In the genomic region with DNA sequence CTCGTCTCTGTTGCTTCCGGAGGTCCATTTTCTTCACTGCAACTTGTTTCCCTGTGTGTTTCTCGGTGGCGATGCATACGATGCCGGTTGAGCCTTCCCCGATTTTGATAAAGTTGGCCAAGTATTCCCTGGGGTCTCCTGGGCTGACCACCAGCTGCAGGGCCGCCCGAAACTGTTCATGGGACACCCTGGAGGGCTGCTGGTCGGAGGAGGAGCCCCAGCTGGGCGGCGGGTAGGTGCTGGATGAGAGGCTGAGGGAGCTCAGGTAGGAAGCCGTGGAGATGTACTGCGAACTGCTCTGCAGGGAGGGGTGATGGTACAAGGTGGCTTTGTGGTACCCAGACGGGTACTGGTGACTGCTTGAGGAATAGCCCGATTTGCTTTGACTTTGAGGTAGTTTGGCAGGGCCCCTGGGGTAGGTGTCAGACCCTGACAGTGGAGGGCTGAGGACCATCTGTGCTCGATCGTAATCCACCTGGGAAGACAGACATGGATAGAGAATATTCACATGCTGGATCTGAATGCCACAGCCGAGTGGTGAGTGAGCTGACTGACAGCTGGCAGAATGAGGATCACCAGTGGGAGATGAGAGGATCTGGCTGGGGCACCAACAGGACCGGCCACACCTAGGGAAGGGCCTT, we compare ENCODE assay signal across 31 cellular contexts. TPM values are rescaled to one million over a fixed set of nuclear protein-coding genes. Genes with fewer than 3 reads are reported as not detected.
"Had no signal": no experiment of that assay in that cellular context is flagged by ENCODE, and none has a peak within 500 bp of the region (broad histone marks: within the 10 kb centered on the region; RNA-seq: fewer than 3 reads in every experiment).

No MANE protein-coding gene starts in this region.

- H3K36me3 ChIP-seq: brain microvascular endothelial cell, esophagus muscularis mucosa, gastrocnemius medialis, heart left ventricle had no signal

- H3K4me3 Mint-ChIP-seq: activated CD4-positive, alpha-beta memory T cell treated with anti-CD3 and anti-CD28 coated beads, Interleukin-2, amount 10 ng/mL, durations not matched to agents 7 days and 5 days; activated CD4-positive, alpha-beta T cell treated with anti-CD3 and anti-CD28 coated beads for 36 hours; activated CD4-positive, alpha-beta T cell treated with anti-CD3 and anti-CD28 coated beads, Interleukin-2, amount 10 ng/mL, durations not matched to agents 24 days and 14 days; activated naive CD8-positive, alpha-beta T cell; activated T-cell treated with anti-CD3 and anti-CD28 coated beads, Interleukin-2, amount 50 U/mL, for 4 hours; activated T-helper 17 cell treated with anti-CD3 and anti-CD28 coated beads, Interleukin-2, amount 50 U/mL, for 72 hours; central memory CD8-positive, alpha-beta T cell; dendritic cell treated with granulocyte-macrophage colony-stimulating factor and Interleukin-4, amounts not matched to agents 40 ng/mL and 50 ng/mL, for 4 days had no signal

- H3K4me1 Mint-ChIP-seq: activated CD4-positive, alpha-beta memory T cell treated with anti-CD3 and anti-CD28 coated beads, Interleukin-2, amount 10 ng/mL, durations not matched to agents 7 days and 5 days; activated CD4-positive, alpha-beta T cell treated with anti-CD3 and anti-CD28 coated beads for 36 hours; activated CD4-positive, alpha-beta T cell treated with anti-CD3 and anti-CD28 coated beads, Interleukin-2, amount 10 ng/mL, durations not matched to agents 24 days and 14 days; activated T-helper 17 cell treated with anti-CD3 and anti-CD28 coated beads, Interleukin-2, amount 50 U/mL, for 72 hours; central memory CD8-positive, alpha-beta T cell had no signal

- H3K4me1 ChIP-seq: esophagus muscularis mucosa, foreskin keratinocyte, gastrocnemius medialis, heart left ventricle had no signal

- DNase-seq: activated CD4-positive, alpha-beta memory T cell treated with anti-CD3 and anti-CD28 coated beads, Interleukin-2, amount 10 ng/mL, durations not matched to agents 7 days and 5 days; activated CD4-positive, alpha-beta T cell treated with anti-CD3 and anti-CD28 coated beads for 36 hours; activated CD4-positive, alpha-beta T cell treated with anti-CD3 and anti-CD28 coated beads, Interleukin-2, amount 10 ng/mL, durations not matched to agents 24 days and 14 days; activated CD4-positive, CD25-positive, alpha-beta regulatory T cell; activated CD4-positive, CD25-positive, alpha-beta regulatory T cell treated with anti-CD3 and anti-CD28 coated beads, Interleukin-2, amount 50 U/mL, for 72 hours; activated CD8-positive, alpha-beta memory T cell treated with anti-CD3 and anti-CD28 coated beads, Interleukin-2, amount 50 U/mL, for 48 hours; activated effector memory CD4-positive, alpha-beta T cell treated with Interleukin-2 at 50 U/mL for 16 hours; activated gamma-delta T cell treated with Interleukin-2 at 50 U/mL for 16 hours; activated naive CD4-positive, alpha-beta T cell treated with anti-CD3 and anti-CD28 coated beads, Interleukin-2, amount 50 U/mL, for 16 hours; activated naive CD4-positive, alpha-beta T cell treated with Interleukin-2 at 50 U/mL for 16 hours; activated T-cell treated with anti-CD3 and anti-CD28 coated beads for 4 hours; activated T-cell treated with anti-CD3 and anti-CD28 coated beads, Interleukin-2, amount 50 U/mL, for 4 hours; amniotic stem cell; anterior cingulate cortex; brain microvascular endothelial cell; effector memory CD4-positive, alpha-beta T cell; erythroblast; foreskin keratinocyte; gastrocnemius medialis; glutamatergic neuron; heart left ventricle; T-helper 2 cell had no signal

- H3K9me3 Mint-ChIP-seq: activated CD4-positive, alpha-beta T cell treated with anti-CD3 and anti-CD28 coated beads, Interleukin-2, amount 10 ng/mL, durations not matched to agents 24 days and 14 days; activated T-cell treated with anti-CD3 and anti-CD28 coated beads, Interleukin-2, amount 50 U/mL, for 4 hours; activated T-helper 17 cell treated with anti-CD3 and anti-CD28 coated beads, Interleukin-2, amount 50 U/mL, for 72 hours; dendritic cell treated with granulocyte-macrophage colony-stimulating factor and Interleukin-4, amounts not matched to agents 40 ng/mL and 50 ng/mL, for 4 days had no signal

- H3K27me3 Mint-ChIP-seq: activated CD4-positive, alpha-beta memory T cell treated with anti-CD3 and anti-CD28 coated beads, Interleukin-2, amount 10 ng/mL, durations not matched to agents 7 days and 5 days; activated CD4-positive, alpha-beta T cell treated with anti-CD3 and anti-CD28 coated beads, Interleukin-2, amount 10 ng/mL, durations not matched to agents 24 days and 14 days; central memory CD8-positive, alpha-beta T cell had no signal

- H3K4me3 ChIP-seq: coronary artery, dorsolateral prefrontal cortex, esophagus muscularis mucosa, gastrocnemius medialis, heart left ventricle had no signal

- H3K36me3 Mint-ChIP-seq: activated naive CD8-positive, alpha-beta T cell had no signal

- H3K27ac Mint-ChIP-seq: activated CD4-positive, alpha-beta memory T cell treated with anti-CD3 and anti-CD28 coated beads, Interleukin-2, amount 10 ng/mL, durations not matched to agents 7 days and 5 days; activated CD4-positive, alpha-beta T cell treated with anti-CD3 and anti-CD28 coated beads for 36 hours; activated CD4-positive, alpha-beta T cell treated with anti-CD3 and anti-CD28 coated beads, Interleukin-2, amount 10 ng/mL, durations not matched to agents 24 days and 14 days; activated naive CD8-positive, alpha-beta T cell; activated T-helper 17 cell treated with anti-CD3 and anti-CD28 coated beads, Interleukin-2, amount 50 U/mL, for 72 hours; dendritic cell treated with granulocyte-macrophage colony-stimulating factor and Interleukin-4, amounts not matched to agents 40 ng/mL and 50 ng/mL, for 4 days had no signal

- H3K9me3 ChIP-seq: esophagus muscularis mucosa, gastrocnemius medialis had no signal

- H3K27me3 ChIP-seq: brain microvascular endothelial cell, dorsolateral prefrontal cortex, esophagus muscularis mucosa, foreskin keratinocyte, gastrocnemius medialis had no signal

- H3K27ac ChIP-seq: brain microvascular endothelial cell, coronary artery, dorsolateral prefrontal cortex, esophagus muscularis mucosa, foreskin keratinocyte, gastrocnemius medialis, heart left ventricle had no signal

RNA-seq across cellular contexts. Expression of a gene that starts 51.6 kb away (rescaled TPM):
- total RNA-seq: activated CD4-positive, alpha-beta memory T cell treated with anti-CD3 and anti-CD28 coated beads, Interleukin-2, amount 10 ng/mL, durations not matched to agents 7 days and 5 days; activated CD4-positive, alpha-beta T cell treated with anti-CD3 and anti-CD28 coated beads for 36 hours; activated CD4-positive, alpha-beta T cell treated with anti-CD3 and anti-CD28 coated beads, Interleukin-2, amount 10 ng/mL, durations not matched to agents 24 days and 14 days; activated T-cell treated with anti-CD3 and anti-CD28 coated beads, Interleukin-2, amount 50 U/mL, for 4 hours; activated T-helper 17 cell treated with anti-CD3 and anti-CD28 coated beads, Interleukin-2, amount 50 U/mL, for 72 hours; bronchial epithelial cell; foreskin keratinocyte; gastrocnemius medialis; T-helper 1 cell treated with Interleukin-12 subunit alpha and Interleukin-12 subunit beta and Interleukin-4 antibody, amounts not matched to agents 30 ng/mL and 1 ng/mL, for 36 hours had no signal
- polyA plus RNA-seq: foreskin keratinocyte had no signal
